13 cellular contexts compared by ENCODE assay signal in genomic region chrX:110402091-110402854, GRCh38. TPM values are rescaled to one million over a fixed set of nuclear protein-coding genes. Genes with fewer than 3 reads are reported as not detected.
DNase-seq lines count a peak whose midpoint lies in the region; ATAC-seq and TF ChIP-seq lines count a peak whose summit lies in the region.
"Had no signal": no experiment of that assay in that cellular context is flagged by ENCODE, and none has a peak within 500 bp of the region (broad histone marks: within the 10 kb centered on the region; RNA-seq: fewer than 3 reads in every experiment).

No MANE protein-coding gene starts in this region.

- H3K79me2 ChIP-seq in osteoblast (ENCODE audit: insufficient read depth, low read length): no peaks in the 10 kb centered on the region

- H3K9me3 ChIP-seq in SJCRH30 (replicated peaks) (no peaks in the 10 kb centered on the region), osteoblast (ENCODE audit: low read depth, low read length) (no peaks in the 10 kb centered on the region), Peyer's patch (no peaks in the 10 kb centered on the region)

- H3K4me1 ChIP-seq in SJCRH30 (0 out of 2 replicates have a peak, but pooled peaks cover 2% of the 10 kb centered on the region), osteoblast (ENCODE audit: insufficient read depth, low read length) (peaks cover 6% of the 10 kb centered on the region), Peyer's patch (no peaks in the 10 kb centered on the region)

- H3K27ac ChIP-seq in SJCRH30: peak overlapping the region; percentile 20; the same call in 1 of the 2 replicates
- H3K27ac ChIP-seq in osteoblast (ENCODE audit: low read depth, low read length): peak overlapping the region; percentile 63
- no peak overlapping the region for H3K27ac ChIP-seq in Peyer's patch

- no peaks in the 10 kb centered on the region for H3K27me3 ChIP-seq in SJCRH30
- peaks cover 4% of the 10 kb centered on the region for H3K27me3 ChIP-seq in osteoblast (ENCODE audit: insufficient read depth, low read length)
- no peaks in the 10 kb centered on the region for H3K27me3 ChIP-seq in Peyer's patch

- no peaks in the 10 kb centered on the region for H3K36me3 ChIP-seq in SJCRH30
- H3K36me3 ChIP-seq in osteoblast (ENCODE audit: insufficient read depth, low read length): no peaks in the 10 kb centered on the region
- no peaks in the 10 kb centered on the region for H3K36me3 ChIP-seq in Peyer's patch

- DNase-seq in ELF-1 (ENCODE audit: low read depth, low spot score): peak; percentile 84
- peak; percentile 62 to 63 for DNase-seq in SJCRH30
- peak; percentile 80 for DNase-seq in fibroblast of the aortic adventitia (ENCODE audit: low read depth)
- no peak for DNase-seq in osteoblast (ENCODE audit: insufficient read length, low spot score, missing footprints)
- no peak for DNase-seq in Peyer's patch
- DNase-seq in activated effector memory CD4-positive, alpha-beta T cell treated with anti-CD3 and anti-CD28 coated beads, Interleukin-2, amount 50 U/mL, for 16 hours: no peak
- DNase-seq: caudate nucleus; hippocampal formation; naive thymus-derived CD4-positive, alpha-beta T cell; NCI-H446 had no signal

- H3K4me3 ChIP-seq in SJCRH30 (no peak overlapping the region), fibroblast of the aortic adventitia (ENCODE audit: low read depth, low read length) (no peak overlapping the region), osteoblast (ENCODE audit: insufficient read depth, low read length) (no peak overlapping the region), Peyer's patch (no peak overlapping the region)

- TF ChIP-seq POLR2A in Peyer's patch (IDR thresholded peaks at IDR 0.05): no peak

- TF ChIP-seq CTCF in fibroblast of the aortic adventitia (IDR thresholded peaks at IDR 0.05; ENCODE audit: insufficient read depth, low read length) (no peak), osteoblast (IDR thresholded peaks at IDR 0.05; ENCODE audit: extremely low read depth, low read depth, low read length) (no peak), Peyer's patch (IDR thresholded peaks at IDR 0.05) (no peak)

- peak overlapping the region; percentile 67 for H2AFZ ChIP-seq in osteoblast (ENCODE audit: low read length)

- no peak overlapping the region for H3K4me2 ChIP-seq in osteoblast (ENCODE audit: insufficient read depth, low read length)

- H4K20me1 ChIP-seq in osteoblast (ENCODE audit: insufficient read depth, low read length): no peaks in the 10 kb centered on the region

- ATAC-seq in HG03571 (IDR thresholded peaks at IDR 0.05; ENCODE audit: unreplicated experiment): no peak
- ATAC-seq in HG02973 (IDR thresholded peaks at IDR 0.05; ENCODE audit: unreplicated experiment): no peak
- ATAC-seq: naive thymus-derived CD4-positive, alpha-beta T cell had no signal

RNA-seq across cellular contexts. Expression of gene RTL9, which starts 43.6 kb away (rescaled TPM):
- 1.9 and 2.0 TPM in 2 replicates for total RNA-seq in SJCRH30 (2014; rRNA removed; shearing (Covaris generic))
- total RNA-seq in fibroblast of the aortic adventitia (ENCODE audit: low replicate concordance): 1.5 TPM in 1 of 2 replicates, not detected in the other
- total RNA-seq in osteoblast: 0.59 and 0.72 TPM in 2 replicates
- total RNA-seq in Peyer's patch: not detected
- total RNA-seq: naive thymus-derived CD4-positive, alpha-beta T cell; T-helper 1 cell treated with Interleukin-12 subunit alpha and Interleukin-12 subunit beta and Interleukin-4 antibody, amounts not matched to agents 30 ng/mL and 1 ng/mL, for 36 hours had no signal

Comparison
In these comparisons a context has a peak if more than half of its experiments do, and no peak if none do; other contexts are left out.
1. DNase-seq: peak in ELF-1 (single experiment), SJCRH30 (2 of 2) and fibroblast of the aortic adventitia (single experiment); none in osteoblast (single experiment), Peyer's patch (0 of 3) and activated effector memory CD4-positive, alpha-beta T cell treated with anti-CD3 and anti-CD28 coated beads, Interleukin-2, amount 50 U/mL, for 16 hours (single experiment).
2. H3K27ac ChIP-seq: peak in SJCRH30 (single experiment) and osteoblast (single experiment); none in Peyer's patch (0 of 4).